Comparison of ENCODE assay signal across 19 cellular contexts in genomic region chr1:202934755-202935154, GRCh38.
"Had no signal": no experiment of that assay in that cellular context is flagged by ENCODE, and none has a peak within 500 bp of the region (broad histone marks: within the 10 kb centered on the region; RNA-seq: fewer than 3 reads in every experiment).

No MANE protein-coding gene starts in this region.

- ATAC-seq: Panc1 had no signal

- H3K36me3 ChIP-seq: MG63 had no signal

- DNase-seq: Karpas-422, KG1, NCI-H1092, NCI-H1105 treated with DMSO at 0.1 percent for 48 hours, NCI-H1417 treated with DMSO at 0.1 percent for 48 hours, NCI-H146, NCI-H1694 treated with DMSO at 0.1 percent for 48 hours, NCI-H1930, NCI-H2081, NCI-H2107, NCI-H2227 treated with DMSO at 0.1 percent for 48 hours, NCI-H524, NCI-H69, NCI-H774, SHP77 had no signal

- H3K27me3 ChIP-seq: MG63 had no signal

- H3K36me3 Mint-ChIP-seq: IgD-negative memory B cell had no signal

- H3K27ac Mint-ChIP-seq: IgD-negative memory B cell had no signal

- H3K4me3 ChIP-seq: MG63 had no signal

- H3K27ac ChIP-seq: RWPE1 had no signal
